8 cellular contexts compared by ENCODE assay signal in genomic region chr4:122150896-122151295, GRCh38. TPM values are rescaled to one million over a fixed set of nuclear protein-coding genes. Genes with fewer than 3 reads are reported as not detected.
DNase-seq lines count a peak whose midpoint lies in the region; ATAC-seq lines count a peak whose summit lies in the region.

No MANE protein-coding gene starts in this region.

- H3K27me3 Mint-ChIP-seq in dendritic cell treated with granulocyte-macrophage colony-stimulating factor and Interleukin-4, amounts not matched to agents 40 ng/mL and 50 ng/mL, for 4 days = no peaks in the 10 kb centered on the region

- intact Hi-C loops in dendritic cell treated with granulocyte-macrophage colony-stimulating factor and Interleukin-4, amounts not matched to agents 40 ng/mL and 50 ng/mL, for 4 days (cut with micrococcal nuclease) = loop anchor here (5.0 kb wide), 1 partner anchor 349 kb away; the partner anchor contains the start of gene EXOSC9
- intact Hi-C loops in left cardiac atrium (cut with DNase I) = loop anchor here in 1 of 2 donors (5.0 kb wide), 2 partner anchors 149 to 199 kb away; partner anchors contain the start of gene TRPC3

- peaks cover 24% of the 10 kb centered on the region for H3K4me1 Mint-ChIP-seq in dendritic cell treated with granulocyte-macrophage colony-stimulating factor and Interleukin-4, amounts not matched to agents 40 ng/mL and 50 ng/mL, for 4 days (ENCODE audit: low read depth)

- H3K4me3 Mint-ChIP-seq in dendritic cell treated with granulocyte-macrophage colony-stimulating factor and Interleukin-4, amounts not matched to agents 40 ng/mL and 50 ng/mL, for 4 days = no peak overlapping the region

- H3K9me3 Mint-ChIP-seq in dendritic cell treated with granulocyte-macrophage colony-stimulating factor and Interleukin-4, amounts not matched to agents 40 ng/mL and 50 ng/mL, for 4 days = no peaks in the 10 kb centered on the region

- peak overlapping the region; percentile 89 for H3K4me3 ChIP-seq in rectal smooth muscle tissue (ENCODE audit: low read length)

- peaks cover 18% of the 10 kb centered on the region for H3K36me3 Mint-ChIP-seq in dendritic cell treated with granulocyte-macrophage colony-stimulating factor and Interleukin-4, amounts not matched to agents 40 ng/mL and 50 ng/mL, for 4 days (ENCODE audit: low read depth)

- H3K27ac Mint-ChIP-seq in dendritic cell treated with granulocyte-macrophage colony-stimulating factor and Interleukin-4, amounts not matched to agents 40 ng/mL and 50 ng/mL, for 4 days = peak overlapping the region; percentile 83

- peaks cover 3% of the 10 kb centered on the region for H3K4me1 ChIP-seq in rectal smooth muscle tissue (ENCODE audit: control insufficient read depth, insufficient read depth, low read length)

- H3K36me3 ChIP-seq in rectal smooth muscle tissue (ENCODE audit: control insufficient read depth, insufficient read depth, low read length) = peaks cover 3% of the 10 kb centered on the region

- H3K27me3 ChIP-seq in rectal smooth muscle tissue (ENCODE audit: control insufficient read depth, insufficient read depth, low read length) = no peaks in the 10 kb centered on the region

- DNase-seq in NOMO-1 treated with dmso at 0.1 percent for 144 hours (lab: John Stamatoyannopoulos, UW; ENCODE audit: unreplicated experiment) = peak; percentile 70
- DNase-seq in left cardiac atrium = no peak
- no peak for DNase-seq in activated CD8-positive, alpha-beta memory T cell treated with anti-CD3 and anti-CD28 coated beads for 24 hours

- H3K9ac ChIP-seq in rectal smooth muscle tissue (ENCODE audit: low read length) = no peak overlapping the region

- no peak overlapping the region for H3K27ac ChIP-seq in rectal smooth muscle tissue (ENCODE audit: low read depth, low read length)

- ATAC-seq in GM18867 (IDR thresholded peaks at IDR 0.05; ENCODE audit: unreplicated experiment) (peak; percentile 22), GM19397 (IDR thresholded peaks at IDR 0.05; ENCODE audit: unreplicated experiment) (no peak), left cardiac atrium (no peak), GM21786 (IDR thresholded peaks at IDR 0.05; ENCODE audit: unreplicated experiment) (no peak)

RNA-seq across cellular contexts. Expression of gene BLTP1, which starts 1.2 kb away (rescaled TPM):
- total RNA-seq in left cardiac atrium = 10 to 100 TPM; 39.3 to 46.2 TPM
